In the genomic region with DNA sequence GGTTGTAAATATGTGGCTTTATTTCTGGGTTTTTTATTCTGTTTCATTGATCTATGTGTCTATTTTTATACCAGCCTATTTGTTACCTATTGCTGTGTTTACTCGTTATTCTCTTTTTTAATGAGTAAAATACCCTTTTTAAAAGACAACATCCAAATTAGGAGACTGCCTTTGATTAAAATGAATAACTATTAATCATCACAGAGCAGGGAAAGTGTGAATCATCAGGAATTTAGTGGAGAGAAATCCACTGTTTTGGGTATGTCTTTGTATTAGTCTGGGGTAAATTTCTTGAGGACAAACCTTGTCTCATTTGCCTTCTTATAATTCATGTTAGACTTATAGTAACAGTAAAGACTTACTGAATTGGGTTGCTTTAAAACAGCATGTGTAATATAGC, we compare ENCODE assay signal across 27 cellular contexts.
"Had no signal": no experiment of that assay in that cellular context is flagged by ENCODE, and none has a peak within 500 bp of the region (broad histone marks: within the 10 kb centered on the region; RNA-seq: fewer than 3 reads in every experiment).

No MANE protein-coding gene starts in this region.

- H3K4me1 ChIP-seq: breast epithelium, lower lobe of right lung, upper lobe of right lung had no signal

- DNase-seq: activated CD4-positive, alpha-beta T cell treated with anti-CD3 and anti-CD28 coated beads for 48 hours; activated CD4-positive, alpha-beta T cell treated with anti-CD3 and anti-CD28 coated beads, Interleukin-2, amount 50 U/mL, for 48 hours; activated CD8-positive, alpha-beta memory T cell treated with anti-CD3 and anti-CD28 coated beads, Interleukin-2, amount 50 U/mL, for 48 hours; activated gamma-delta T cell; activated naive CD4-positive, alpha-beta T cell treated with anti-CD3 and anti-CD28 coated beads, Interleukin-2, amount 50 U/mL, for 16 hours; activated T-cell treated with anti-CD3 and anti-CD28 coated beads, Interleukin-2, amount 50 U/mL, for 24 hours; amniotic stem cell; dermis blood vessel endothelial cell; effector CD4-positive, alpha-beta T cell; erythroblast; head of caudate nucleus; hippocampal formation; immature natural killer cell; lower lobe of right lung; mucosa of descending colon; right cardiac atrium; stimulated activated CD4-positive, alpha-beta T cell treated with anti-CD3 and anti-CD28 coated beads, Interleukin-15, amount 100 ng/mL, for 24 hours; stimulated activated CD4-positive, alpha-beta T cell treated with anti-CD3 and anti-CD28 coated beads, Interleukin-2, amount 100 ng/mL, for 24 hours; stimulated activated naive CD4-positive, alpha-beta T cell; T-helper 9 cell; tibial artery; upper lobe of right lung had no signal

- H3K4me3 ChIP-seq: breast epithelium, lower lobe of right lung, mucosa of descending colon, suprapubic skin, tibial artery, upper lobe of right lung had no signal

- H3K36me3 ChIP-seq: breast epithelium, lower lobe of right lung, suprapubic skin, tibial artery, upper lobe of right lung had no signal

- H3K27ac ChIP-seq: breast epithelium, lower lobe of right lung, suprapubic skin, tibial artery, upper lobe of right lung, VCaP had no signal

- H3K9me3 ChIP-seq: breast epithelium, lower lobe of right lung, mucosa of descending colon, suprapubic skin, tibial artery, upper lobe of right lung had no signal

- H3K27me3 ChIP-seq: breast epithelium, suprapubic skin, tibial artery, upper lobe of right lung had no signal

- ATAC-seq: left lobe of liver; lower lobe of right lung; mucosa of descending colon; natural killer cell treated with Interleukin-12 subunit alpha and Interleukin-12 subunit beta and Interleukin-15 and Interleukin-18, amount 100 ng/mL, for 72 hours; right cardiac atrium; upper lobe of right lung had no signal
